9 cellular contexts compared by ENCODE assay signal in the genomic region with DNA sequence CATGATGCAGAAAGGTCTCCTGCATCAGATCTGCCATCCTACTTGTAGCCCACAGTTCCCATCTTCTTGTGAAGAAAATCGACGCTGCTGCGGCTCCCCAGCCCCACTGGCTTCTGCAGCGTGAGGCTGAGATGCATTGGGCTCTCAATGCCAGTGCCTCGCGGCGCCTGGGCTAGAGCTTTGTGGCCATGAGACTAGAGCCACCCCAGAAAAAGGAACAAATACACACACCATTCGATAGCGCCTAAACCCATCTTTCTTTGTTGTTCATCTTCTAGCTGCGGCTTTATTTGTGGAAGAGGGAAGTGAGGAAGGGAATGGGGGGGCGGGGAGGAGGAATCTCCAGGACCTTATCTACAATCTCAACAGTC. TPM values are rescaled to one million over a fixed set of nuclear protein-coding genes. Genes with fewer than 3 reads are reported as not detected.
DNase-seq lines count a peak whose midpoint lies in the region; ATAC-seq and TF ChIP-seq lines count a peak whose summit lies in the region.
"Had no signal": no experiment of that assay in that cellular context is flagged by ENCODE, and none has a peak within 500 bp of the region (broad histone marks: within the 10 kb centered on the region; RNA-seq: fewer than 3 reads in every experiment).

No MANE protein-coding gene starts in this region.

- H3K9me3 Mint-ChIP-seq in endothelial cell (ENCODE audit: unreplicated experiment): no peaks in the 10 kb centered on the region
- H3K9me3 Mint-ChIP-seq in osteocyte (ENCODE audit: unreplicated experiment): no peaks in the 10 kb centered on the region
- H3K9me3 Mint-ChIP-seq in activated CD4-positive, alpha-beta memory T cell treated with anti-CD3 and anti-CD28 coated beads for 36 hours: no peaks in the 10 kb centered on the region
- H3K9me3 Mint-ChIP-seq in CD8-positive, alpha-beta T cell: no peaks in the 10 kb centered on the region
- H3K9me3 Mint-ChIP-seq: activated naive CD8-positive, alpha-beta T cell treated with anti-CD3 and anti-CD28 coated beads, Interleukin-2, amount 10 ng/mL, durations not matched to agents 7 days and 5 days had no signal

- no peak overlapping the region for H3K4me3 ChIP-seq in CD8-positive, alpha-beta T cell (ENCODE audit: low read depth, low read length)

- H3K4me1 Mint-ChIP-seq in endothelial cell (ENCODE audit: unreplicated experiment) (peaks cover 11% of the 10 kb centered on the region), osteocyte (ENCODE audit: unreplicated experiment) (peaks cover 28% of the 10 kb centered on the region)
- H3K4me1 Mint-ChIP-seq in activated CD4-positive, alpha-beta memory T cell treated with anti-CD3 and anti-CD28 coated beads for 36 hours (ENCODE audit: low read depth): peaks cover 7% of the 10 kb centered on the region
- no peaks in the 10 kb centered on the region for H3K4me1 Mint-ChIP-seq in CD8-positive, alpha-beta T cell (ENCODE audit: low read depth)

- H3K27ac ChIP-seq in CD8-positive, alpha-beta T cell (ENCODE audit: low read depth, low read length): no peak overlapping the region

- no peaks in the 10 kb centered on the region for H3K9me3 ChIP-seq in CD8-positive, alpha-beta T cell (ENCODE audit: low read length)

- TF ChIP-seq CTCF in endothelial cell (IDR thresholded peaks at IDR 0.05; ENCODE audit: unreplicated experiment) (no peak), osteocyte (IDR thresholded peaks at IDR 0.05) (no peak)
- no peak for TF ChIP-seq CTCF in CD8-positive, alpha-beta T cell (IDR thresholded peaks at IDR 0.05)

- H3K4me1 ChIP-seq in CD8-positive, alpha-beta T cell (ENCODE audit: insufficient read depth, low read length): no peaks in the 10 kb centered on the region

- peaks cover 2% of the 10 kb centered on the region for H3K27me3 ChIP-seq in CD8-positive, alpha-beta T cell (ENCODE audit: insufficient read depth, low read length)

- ATAC-seq in GM19035 (IDR thresholded peaks at IDR 0.05; ENCODE audit: unreplicated experiment): peak; percentile 27
- ATAC-seq in HG03460 (IDR thresholded peaks at IDR 0.05; ENCODE audit: unreplicated experiment): no peak
- ATAC-seq in CD8-positive, alpha-beta T cell: no peak

- intact Hi-C loops in activated CD4-positive, alpha-beta memory T cell treated with anti-CD3 and anti-CD28 coated beads for 36 hours (cut with micrococcal nuclease): no loop called here
- intact Hi-C loops in CD8-positive, alpha-beta T cell (cut with DNase I, micrococcal nuclease): no loop called here

- POLR2A ChIA-PET in activated CD4-positive, alpha-beta memory T cell treated with anti-CD3 and anti-CD28 coated beads for 36 hours (lab: Charles Lee): no interaction called here
- POLR2A ChIA-PET in CD8-positive, alpha-beta T cell (lab: Charles Lee): no interaction called here

- H3K27me3 Mint-ChIP-seq in endothelial cell (ENCODE audit: unreplicated experiment) (peaks cover 17% of the 10 kb centered on the region), osteocyte (ENCODE audit: unreplicated experiment) (peaks cover 83% of the 10 kb centered on the region)
- H3K27me3 Mint-ChIP-seq in activated CD4-positive, alpha-beta memory T cell treated with anti-CD3 and anti-CD28 coated beads for 36 hours: peaks cover 25% of the 10 kb centered on the region
- peaks cover 23% of the 10 kb centered on the region for H3K27me3 Mint-ChIP-seq in CD8-positive, alpha-beta T cell (ENCODE audit: low read depth)

- H3K27ac Mint-ChIP-seq in endothelial cell (ENCODE audit: unreplicated experiment): no peak overlapping the region
- H3K27ac Mint-ChIP-seq in osteocyte (ENCODE audit: unreplicated experiment): no peak overlapping the region
- H3K27ac Mint-ChIP-seq in activated CD4-positive, alpha-beta memory T cell treated with anti-CD3 and anti-CD28 coated beads for 36 hours: no peak overlapping the region
- no peak overlapping the region for H3K27ac Mint-ChIP-seq in CD8-positive, alpha-beta T cell
- H3K27ac Mint-ChIP-seq: activated naive CD8-positive, alpha-beta T cell treated with anti-CD3 and anti-CD28 coated beads, Interleukin-2, amount 10 ng/mL, durations not matched to agents 7 days and 5 days had no signal

- H3K36me3 Mint-ChIP-seq in endothelial cell (ENCODE audit: low read depth, unreplicated experiment): no peaks in the 10 kb centered on the region
- no peaks in the 10 kb centered on the region for H3K36me3 Mint-ChIP-seq in osteocyte (ENCODE audit: unreplicated experiment)
- H3K36me3 Mint-ChIP-seq in activated CD4-positive, alpha-beta memory T cell treated with anti-CD3 and anti-CD28 coated beads for 36 hours: peaks cover 2% of the 10 kb centered on the region
- H3K36me3 Mint-ChIP-seq in CD8-positive, alpha-beta T cell: no peaks in the 10 kb centered on the region

- DNase-seq in NCI-H2171 (lab: John Stamatoyannopoulos, UW) (peak; percentile 58), endothelial cell (ENCODE audit: low spot score) (peak; percentile 26), osteocyte (ENCODE audit: extremely low spot score, unreplicated experiment) (no peak), GM19238 (ENCODE audit: insufficient read length, low spot score) (no peak)
- no peak for DNase-seq in activated CD4-positive, alpha-beta memory T cell treated with anti-CD3 and anti-CD28 coated beads for 36 hours
- DNase-seq in CD8-positive, alpha-beta T cell: no peak
- DNase-seq: activated naive CD8-positive, alpha-beta T cell treated with anti-CD3 and anti-CD28 coated beads, Interleukin-2, amount 10 ng/mL, durations not matched to agents 7 days and 5 days had no signal

- H3K4me3 Mint-ChIP-seq in endothelial cell (ENCODE audit: unreplicated experiment): peak overlapping the region; percentile 89
- peak overlapping the region; percentile 73 for H3K4me3 Mint-ChIP-seq in osteocyte (ENCODE audit: unreplicated experiment)
- H3K4me3 Mint-ChIP-seq in activated CD4-positive, alpha-beta memory T cell treated with anti-CD3 and anti-CD28 coated beads for 36 hours: no peak overlapping the region
- H3K4me3 Mint-ChIP-seq in CD8-positive, alpha-beta T cell: no peak overlapping the region
- H3K4me3 Mint-ChIP-seq: activated naive CD8-positive, alpha-beta T cell treated with anti-CD3 and anti-CD28 coated beads, Interleukin-2, amount 10 ng/mL, durations not matched to agents 7 days and 5 days had no signal

- H3K36me3 ChIP-seq in CD8-positive, alpha-beta T cell (ENCODE audit: insufficient read depth, low read length): no peaks in the 10 kb centered on the region

- CTCF ChIA-PET in activated CD4-positive, alpha-beta memory T cell treated with anti-CD3 and anti-CD28 coated beads for 36 hours (lab: Charles Lee): no interaction called here
- CTCF ChIA-PET in CD8-positive, alpha-beta T cell (lab: Charles Lee): no interaction called here

RNA-seq across cellular contexts. Expression of gene NOL4, which starts 2.7 kb away (rescaled TPM):
- 0.67 TPM for total RNA-seq in endothelial cell (ENCODE audit: unreplicated experiment)
- not detected in 2 replicates for total RNA-seq in osteocyte
- total RNA-seq in activated CD4-positive, alpha-beta memory T cell treated with anti-CD3 and anti-CD28 coated beads for 36 hours: not detected
- total RNA-seq in CD8-positive, alpha-beta T cell: not detected
- total RNA-seq: activated naive CD8-positive, alpha-beta T cell treated with anti-CD3 and anti-CD28 coated beads, Interleukin-2, amount 10 ng/mL, durations not matched to agents 7 days and 5 days had no signal

Comparison
In these comparisons a context has a peak if more than half of its experiments do, and no peak if none do; other contexts are left out.
1. DNase-seq: peak in NCI-H2171 (single experiment) and endothelial cell (single experiment); none in osteocyte (single experiment), GM19238 (single experiment), activated CD4-positive, alpha-beta memory T cell treated with anti-CD3 and anti-CD28 coated beads for 36 hours (single experiment) and CD8-positive, alpha-beta T cell (0 of 7).
2. H3K4me3 Mint-ChIP-seq: peak in endothelial cell (single experiment) and osteocyte (single experiment); none in activated CD4-positive, alpha-beta memory T cell treated with anti-CD3 and anti-CD28 coated beads for 36 hours (single experiment) and CD8-positive, alpha-beta T cell (single experiment).